In genomic region chr5:159549046-159549445, GRCh38 we compare ENCODE assay signal across 30 cellular contexts.
"Had no signal": no experiment of that assay in that cellular context is flagged by ENCODE, and none has a peak within 500 bp of the region (broad histone marks: within the 10 kb centered on the region; RNA-seq: fewer than 3 reads in every experiment).

No MANE protein-coding gene starts in this region.

- DNase-seq: activated CD4-positive, alpha-beta memory T cell treated with anti-CD3 and anti-CD28 coated beads, Interleukin-2, amount 10 ng/mL, durations not matched to agents 7 days and 5 days; activated CD4-positive, alpha-beta T cell treated with anti-CD3 and anti-CD28 coated beads for 36 hours; activated CD4-positive, alpha-beta T cell treated with anti-CD3 and anti-CD28 coated beads, Interleukin-2, amount 10 ng/mL, durations not matched to agents 24 days and 14 days; activated CD4-positive, CD25-positive, alpha-beta regulatory T cell; activated CD4-positive, CD25-positive, alpha-beta regulatory T cell treated with anti-CD3 and anti-CD28 coated beads, Interleukin-2, amount 50 U/mL, for 72 hours; activated CD8-positive, alpha-beta memory T cell treated with anti-CD3 and anti-CD28 coated beads, Interleukin-2, amount 50 U/mL, for 48 hours; activated gamma-delta T cell; activated naive CD4-positive, alpha-beta T cell; activated naive CD4-positive, alpha-beta T cell treated with anti-CD3 and anti-CD28 coated beads, Interleukin-2, amount 10 ng/mL, durations not matched to agents 7 days and 5 days; activated naive CD8-positive, alpha-beta T cell treated with anti-CD3 and anti-CD28 coated beads, Interleukin-2, amount 10 ng/mL, durations not matched to agents 7 days and 5 days; activated T-cell treated with anti-CD3 and anti-CD28 coated beads for 4 hours; activated T-cell treated with anti-CD3 and anti-CD28 coated beads, Interleukin-2, amount 50 U/mL, for 24 hours; activated T-cell treated with anti-CD3 and anti-CD28 coated beads, Interleukin-2, amount 50 U/mL, for 72 hours; amygdala; aorta; body of pancreas; central memory CD4-positive, alpha-beta T cell; cerebellar nuclear complex; colonic mucosa; effector CD8-positive, alpha-beta T cell; esophagus squamous epithelium; foreskin melanocyte; heart right ventricle; T-helper 2 cell had no signal

- H3K79me2 ChIP-seq: hepatocyte had no signal

- H3K27me3 ChIP-seq: body of pancreas, colonic mucosa, esophagus squamous epithelium, gastroesophageal sphincter, heart right ventricle, hepatocyte had no signal

- H3K4me1 ChIP-seq: body of pancreas, colonic mucosa had no signal

- H3K4me2 ChIP-seq: hepatocyte had no signal

- H3K9me3 ChIP-seq: colonic mucosa, esophagus squamous epithelium had no signal

- H3K4me3 ChIP-seq: body of pancreas, colonic mucosa, esophagus squamous epithelium, gastroesophageal sphincter, heart right ventricle, hepatocyte had no signal

- ATAC-seq: activated CD4-positive, alpha-beta T cell treated with anti-CD3 and anti-CD28 coated beads for 36 hours; activated naive CD4-positive, alpha-beta T cell treated with anti-CD3 and anti-CD28 coated beads, Interleukin-2, amount 50 U/mL, for 72 hours; activated T-cell treated with anti-CD3 and anti-CD28 coated beads, Interleukin-2, amount 50 U/mL, for 72 hours; body of pancreas; gastroesophageal sphincter; heart right ventricle had no signal

- H2AFZ ChIP-seq: hepatocyte had no signal

- H3K27ac ChIP-seq: body of pancreas, colonic mucosa, epithelial cell of prostate, gastroesophageal sphincter, heart right ventricle, hepatocyte had no signal

- H3K36me3 ChIP-seq: colonic mucosa, esophagus squamous epithelium, gastroesophageal sphincter, heart right ventricle had no signal

- FAIRE-seq: endometrium, endothelial cell of umbilical vein had no signal
